Comparison of ENCODE assay signal across 15 cellular contexts in the genomic region with DNA sequence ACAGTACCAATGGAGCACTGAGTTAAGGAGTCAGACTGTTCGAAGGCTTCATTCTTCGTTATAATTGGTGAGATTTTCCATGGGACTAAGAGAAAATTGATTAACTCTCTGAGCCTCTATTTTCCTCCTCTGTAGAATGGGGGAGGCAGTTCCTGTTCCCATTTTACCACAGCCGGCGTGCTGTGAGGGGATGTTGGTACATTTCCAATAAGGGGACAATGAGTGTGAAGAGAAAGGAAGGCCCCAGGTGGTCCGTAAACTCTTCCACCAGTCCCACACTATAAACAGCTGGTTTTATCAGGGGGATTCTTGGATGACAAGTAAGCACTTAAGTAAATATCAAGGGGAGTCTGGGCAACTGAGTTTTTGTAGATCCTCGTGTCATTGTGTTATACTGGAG.
A peak's percentile ranks its signal among the peaks of the same experiment; 100 is the strongest.
DNase-seq lines count a peak whose midpoint lies in the region; ATAC-seq and TF ChIP-seq lines count a peak whose summit lies in the region.
"Had no signal": no experiment of that assay in that cellular context is flagged by ENCODE, and none has a peak within 500 bp of the region (broad histone marks: within the 10 kb centered on the region; RNA-seq: fewer than 3 reads in every experiment).

No MANE protein-coding gene starts in this region.

- WGBS in heart left ventricle, 4 donors, result 67 to 77% (median 70%) methylated on average over 6 of the region's 6 CpGs

- H3K36me3 Mint-ChIP-seq in CD8-positive, alpha-beta T cell, result no peaks in the 10 kb centered on the region
- no peaks in the 10 kb centered on the region for H3K36me3 Mint-ChIP-seq in T-cell
- H3K36me3 Mint-ChIP-seq in memory B cell, result no peaks in the 10 kb centered on the region
- no peaks in the 10 kb centered on the region for H3K36me3 Mint-ChIP-seq in GM23338 (ENCODE audit: low read depth)
- H3K36me3 Mint-ChIP-seq: type B pancreatic cell had no signal

- POLR2A ChIA-PET in CD8-positive, alpha-beta T cell (lab: Charles Lee), result interaction anchor here (1.0 kb wide), 1 partner anchor 426 kb away, joined by 3 read pairs; no protein-coding TSS in a partner anchor
- POLR2A ChIA-PET in T-cell (lab: Charles Lee), result interaction anchor here in 1 of 2 donors (0.5 kb wide), 1 partner anchor 249 kb away, joined by 5 read pairs; no protein-coding TSS in a partner anchor

- no peaks in the 10 kb centered on the region for H3K27me3 Mint-ChIP-seq in CD8-positive, alpha-beta T cell (ENCODE audit: low read depth)
- no peaks in the 10 kb centered on the region for H3K27me3 Mint-ChIP-seq in T-cell
- peaks cover 5% of the 10 kb centered on the region for H3K27me3 Mint-ChIP-seq in memory B cell
- H3K27me3 Mint-ChIP-seq in GM23338 (ENCODE audit: insufficient read depth, low read depth, poor library complexity), result no peaks in the 10 kb centered on the region

- no peaks in the 10 kb centered on the region for H3K9me3 Mint-ChIP-seq in CD8-positive, alpha-beta T cell
- H3K9me3 Mint-ChIP-seq in T-cell (no peaks in the 10 kb centered on the region), memory B cell (no peaks in the 10 kb centered on the region), GM23338 (no peaks in the 10 kb centered on the region)
- H3K9me3 Mint-ChIP-seq: dendritic cell treated with granulocyte-macrophage colony-stimulating factor and Interleukin-4, amounts not matched to agents 40 ng/mL and 50 ng/mL, for 4 days; type B pancreatic cell had no signal

- H4K20me1 ChIP-seq in BLaER1 (peaks cover 4% of the 10 kb centered on the region; the same call in 1 of the 2 replicates), GM23338 (replicated peaks; ENCODE audit: insufficient read depth) (no peaks in the 10 kb centered on the region)

- TF ChIP-seq CTCF in CD8-positive, alpha-beta T cell (IDR thresholded peaks at IDR 0.05), result no peak
- TF ChIP-seq CTCF in GM23338 (conservative IDR thresholded peaks at IDR 0.05; ENCODE audit: low read depth in 2 of 2) (no peak), heart left ventricle (IDR thresholded peaks at IDR 0.05) (no peak)

- peak overlapping the region; percentile 45 for H3K27ac Mint-ChIP-seq in CD8-positive, alpha-beta T cell
- H3K27ac Mint-ChIP-seq in T-cell (peak overlapping the region; percentile 69 to 83), memory B cell (peak overlapping the region; percentile 91), GM23338 (no peak overlapping the region)
- H3K27ac Mint-ChIP-seq: dendritic cell treated with granulocyte-macrophage colony-stimulating factor and Interleukin-4, amounts not matched to agents 40 ng/mL and 50 ng/mL, for 4 days; type B pancreatic cell had no signal

- no peak overlapping the region for H2AFZ ChIP-seq in GM23338

- no peaks in the 10 kb centered on the region for H3K79me2 ChIP-seq in GM23338 (replicated peaks; ENCODE audit: insufficient read depth)

- peak overlapping the region; percentile 79 for H3K4me2 ChIP-seq in BLaER1
- no peak overlapping the region for H3K4me2 ChIP-seq in GM23338

- TF ChIP-seq POLR2A in heart left ventricle (IDR thresholded peaks at IDR 0.05), result no peak

- H3K4me1 ChIP-seq in BLaER1 (peaks cover 41% of the 10 kb centered on the region), GM23338 (ENCODE audit: insufficient read depth) (peaks cover 42% of the 10 kb centered on the region), heart left ventricle (peaks cover 10 to 93% (median 58%) of the 10 kb centered on the region in 12 donors)
- H3K4me1 ChIP-seq in CD8-positive, alpha-beta T cell (ENCODE audit: insufficient read depth, low read length), result no peaks in the 10 kb centered on the region

- DNase-seq in CD8-positive, alpha-beta T cell, result no peak
- DNase-seq in T-cell (no peak), memory B cell (ENCODE audit: low spot score in 2 of 2) (no peak), NCI-H2196 treated with DMSO at 0.1 percent for 48 hours (lab: John Stamatoyannopoulos, UW; ENCODE audit: unreplicated experiment) (no peak), GM23338 (ENCODE audit: low spot score) (no peak), midbrain (lab: John Stamatoyannopoulos, UW) (no peak), heart left ventricle (no peak)
- DNase-seq: aorta, left cardiac atrium, NCI-H187 had no signal

- H3K4me3 ChIP-seq in BLaER1 (peak overlapping the region; percentile 71), GM23338 (no peak overlapping the region), heart left ventricle (no peak overlapping the region)
- H3K4me3 ChIP-seq in CD8-positive, alpha-beta T cell (ENCODE audit: low read depth, low read length), result no peak overlapping the region

- H3K4me1 Mint-ChIP-seq in CD8-positive, alpha-beta T cell (ENCODE audit: low read depth), result no peaks in the 10 kb centered on the region
- H3K4me1 Mint-ChIP-seq in T-cell (peaks cover 0 to 38% (median 0%) of the 10 kb centered on the region in 3 donors), memory B cell (peaks cover 75% of the 10 kb centered on the region), GM23338 (peaks cover 63% of the 10 kb centered on the region)

- H3K4me3 Mint-ChIP-seq in CD8-positive, alpha-beta T cell, result peak overlapping the region; percentile 66
- H3K4me3 Mint-ChIP-seq in T-cell (peak overlapping the region; percentile 66 to 77 (median 75)), memory B cell (peak overlapping the region; percentile 72), GM23338 (no peak overlapping the region)
- H3K4me3 Mint-ChIP-seq: dendritic cell treated with granulocyte-macrophage colony-stimulating factor and Interleukin-4, amounts not matched to agents 40 ng/mL and 50 ng/mL, for 4 days; type B pancreatic cell had no signal

- H3K9me2 ChIP-seq in GM23338 (ENCODE audit: insufficient read depth), result no peaks in the 10 kb centered on the region

- H3K36me3 ChIP-seq in BLaER1, result no peaks in the 10 kb centered on the region
- no peaks in the 10 kb centered on the region for H3K36me3 ChIP-seq in CD8-positive, alpha-beta T cell (ENCODE audit: insufficient read depth, low read length)
- no peaks in the 10 kb centered on the region for H3K36me3 ChIP-seq in GM23338 (ENCODE audit: insufficient read depth)
- H3K36me3 ChIP-seq in heart left ventricle, result no peaks in the 10 kb centered on the region

- H3K9ac ChIP-seq in BLaER1, result peak overlapping the region; percentile 92

- H3K27me3 ChIP-seq in BLaER1, result no peaks in the 10 kb centered on the region
- H3K27me3 ChIP-seq in CD8-positive, alpha-beta T cell (ENCODE audit: insufficient read depth, low read length), result no peaks in the 10 kb centered on the region
- H3K27me3 ChIP-seq in GM23338 (ENCODE audit: insufficient read depth), result no peaks in the 10 kb centered on the region
- no peaks in the 10 kb centered on the region for H3K27me3 ChIP-seq in heart left ventricle

- H3F3A ChIP-seq in GM23338 (replicated peaks; ENCODE audit: low read depth), result no peaks in the 10 kb centered on the region

- H3K9me3 ChIP-seq in BLaER1, result no peaks in the 10 kb centered on the region
- H3K9me3 ChIP-seq in CD8-positive, alpha-beta T cell (ENCODE audit: low read length), result no peaks in the 10 kb centered on the region
- H3K9me3 ChIP-seq in heart left ventricle, result no peaks in the 10 kb centered on the region

- CTCF ChIA-PET in CD8-positive, alpha-beta T cell (lab: Charles Lee), result no interaction called here
- CTCF ChIA-PET in T-cell (lab: Charles Lee), result interaction anchor here in 1 of 2 donors (0.8 kb wide), 1 partner anchor 91 kb away, joined by 3 read pairs; no protein-coding TSS in a partner anchor

- intact Hi-C loops in CD8-positive, alpha-beta T cell (cut with DNase I, micrococcal nuclease), result no loop called here
- intact Hi-C loops in heart left ventricle (cut with DNase I), result loop anchor here in 3 of 10 donors (5.0 to 10.0 kb wide), 4 partner anchors 33 to 78 kb away; no protein-coding TSS in a partner anchor

- H3K27ac ChIP-seq in BLaER1, result peak overlapping the region; percentile 92
- H3K27ac ChIP-seq in CD8-positive, alpha-beta T cell (ENCODE audit: low read depth, low read length), result no peak overlapping the region
- H3K27ac ChIP-seq in GM23338 (ENCODE audit: low read depth), result no peak overlapping the region
- H3K27ac ChIP-seq in heart left ventricle, result peak overlapping the region in 1 of 12 donors; percentile 51
- H3K27ac ChIP-seq: C4-2B, RWPE1 had no signal

- no peak for ATAC-seq in CD8-positive, alpha-beta T cell
- ATAC-seq in T-cell (replicated peaks in 1 of 4) (no peak), memory B cell (ENCODE audit: low read depth) (no peak), GM23338 (no peak), heart left ventricle (no peak)

TF ChIP-seq in GM23338, 12 proteins besides CTCF, POLR2A, EP300 and RAD21:
- TF ChIP-seq JUNB (IDR thresholded peaks at IDR 0.05; ENCODE audit: unreplicated experiment), result no peak
- TF ChIP-seq, protein P1, sequence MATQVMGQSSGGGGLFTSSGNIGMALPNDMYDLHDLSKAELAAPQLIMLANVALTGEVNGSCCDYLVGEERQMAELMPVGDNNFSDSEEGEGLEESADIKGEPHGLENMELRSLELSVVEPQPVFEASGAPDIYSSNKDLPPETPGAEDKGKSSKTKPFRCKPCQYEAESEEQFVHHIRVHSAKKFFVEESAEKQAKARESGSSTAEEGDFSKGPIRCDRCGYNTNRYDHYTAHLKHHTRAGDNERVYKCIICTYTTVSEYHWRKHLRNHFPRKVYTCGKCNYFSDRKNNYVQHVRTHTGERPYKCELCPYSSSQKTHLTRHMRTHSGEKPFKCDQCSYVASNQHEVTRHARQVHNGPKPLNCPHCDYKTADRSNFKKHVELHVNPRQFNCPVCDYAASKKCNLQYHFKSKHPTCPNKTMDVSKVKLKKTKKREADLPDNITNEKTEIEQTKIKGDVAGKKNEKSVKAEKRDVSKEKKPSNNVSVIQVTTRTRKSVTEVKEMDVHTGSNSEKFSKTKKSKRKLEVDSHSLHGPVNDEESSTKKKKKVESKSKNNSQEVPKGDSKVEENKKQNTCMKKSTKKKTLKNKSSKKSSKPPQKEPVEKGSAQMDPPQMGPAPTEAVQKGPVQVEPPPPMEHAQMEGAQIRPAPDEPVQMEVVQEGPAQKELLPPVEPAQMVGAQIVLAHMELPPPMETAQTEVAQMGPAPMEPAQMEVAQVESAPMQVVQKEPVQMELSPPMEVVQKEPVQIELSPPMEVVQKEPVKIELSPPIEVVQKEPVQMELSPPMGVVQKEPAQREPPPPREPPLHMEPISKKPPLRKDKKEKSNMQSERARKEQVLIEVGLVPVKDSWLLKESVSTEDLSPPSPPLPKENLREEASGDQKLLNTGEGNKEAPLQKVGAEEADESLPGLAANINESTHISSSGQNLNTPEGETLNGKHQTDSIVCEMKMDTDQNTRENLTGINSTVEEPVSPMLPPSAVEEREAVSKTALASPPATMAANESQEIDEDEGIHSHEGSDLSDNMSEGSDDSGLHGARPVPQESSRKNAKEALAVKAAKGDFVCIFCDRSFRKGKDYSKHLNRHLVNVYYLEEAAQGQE (IDR thresholded peaks at IDR 0.05; ENCODE audit: unreplicated experiment), result no peak
- TF ChIP-seq EZH2 (IDR thresholded peaks at IDR 0.05; ENCODE audit: low read depth, unreplicated experiment), result no peak
